1 cellular context compared by ENCODE assay signal in the genomic region with DNA sequence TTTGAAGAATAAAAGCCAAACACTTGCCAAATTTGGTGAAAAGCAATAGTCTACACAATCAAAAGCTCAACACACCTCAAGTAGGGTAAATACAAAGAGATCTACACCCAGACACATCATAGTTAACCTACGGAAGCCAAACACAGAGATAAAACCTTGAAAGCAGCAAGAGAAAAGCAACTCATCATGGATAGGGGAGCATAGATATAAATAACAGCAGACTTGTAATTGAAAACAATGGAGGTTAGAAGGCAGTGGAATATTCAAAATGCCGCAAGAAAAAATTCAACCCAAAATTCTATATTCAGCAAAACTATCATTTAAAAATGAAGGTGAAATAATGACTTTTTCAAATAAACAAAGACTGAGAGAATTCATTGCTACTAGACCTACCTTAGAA.
TF ChIP-seq lines count a peak whose summit lies in the region.

No MANE protein-coding gene starts in this region.

TF ChIP-seq in HEK293, 187 proteins besides CTCF, POLR2A, EP300 and RAD21 (continued from another document):
- peak; percentile 27; the same call in 1 of the 2 replicates for TF ChIP-seq ZNF140 (tag by site-specific recombination; IDR thresholded peaks at IDR 0.05)
- TF ChIP-seq KLF9 (tag by site-specific recombination; IDR thresholded peaks at IDR 0.05; ENCODE audit: low read depth), result no peak
- TF ChIP-seq ZNF549 (tag by site-specific recombination; IDR thresholded peaks at IDR 0.05), result peak; percentile 82
- TF ChIP-seq, protein P1, sequence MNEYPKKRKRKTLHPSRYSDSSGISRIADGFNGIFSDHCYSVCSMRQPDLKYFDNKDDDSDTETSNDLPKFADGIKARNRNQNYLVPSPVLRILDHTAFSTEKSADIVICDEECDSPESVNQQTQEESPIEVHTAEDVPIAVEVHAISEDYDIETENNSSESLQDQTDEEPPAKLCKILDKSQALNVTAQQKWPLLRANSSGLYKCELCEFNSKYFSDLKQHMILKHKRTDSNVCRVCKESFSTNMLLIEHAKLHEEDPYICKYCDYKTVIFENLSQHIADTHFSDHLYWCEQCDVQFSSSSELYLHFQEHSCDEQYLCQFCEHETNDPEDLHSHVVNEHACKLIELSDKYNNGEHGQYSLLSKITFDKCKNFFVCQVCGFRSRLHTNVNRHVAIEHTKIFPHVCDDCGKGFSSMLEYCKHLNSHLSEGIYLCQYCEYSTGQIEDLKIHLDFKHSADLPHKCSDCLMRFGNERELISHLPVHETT (tag by site-specific recombination; IDR thresholded peaks at IDR 0.05), result no peak
- no peak for TF ChIP-seq ZFP69B (tag by site-specific recombination; IDR thresholded peaks at IDR 0.05)
- TF ChIP-seq EGR2 (tag by site-specific recombination; IDR thresholded peaks at IDR 0.05; ENCODE audit: low read depth), result no peak
- no peak for TF ChIP-seq ZNF239 (tag by site-specific recombination; IDR thresholded peaks at IDR 0.05)
- no peak for TF ChIP-seq ZNF843 (tag by site-specific recombination; IDR thresholded peaks at IDR 0.05)
- TF ChIP-seq MYNN (tag by site-specific recombination; IDR thresholded peaks at IDR 0.05; ENCODE audit: borderline replicate concordance), result no peak
- no peak for TF ChIP-seq ZNF214 (tag by site-specific recombination; IDR thresholded peaks at IDR 0.05; ENCODE audit: borderline replicate concordance)
- TF ChIP-seq ZNF654 (tag by site-specific recombination; IDR thresholded peaks at IDR 0.05; ENCODE audit: low read depth), result no peak
- TF ChIP-seq MEIS1 (CRISPR knock-in tag; IDR thresholded peaks at IDR 0.05; ENCODE audit: borderline replicate concordance), result no peak
- TF ChIP-seq, protein P2, sequence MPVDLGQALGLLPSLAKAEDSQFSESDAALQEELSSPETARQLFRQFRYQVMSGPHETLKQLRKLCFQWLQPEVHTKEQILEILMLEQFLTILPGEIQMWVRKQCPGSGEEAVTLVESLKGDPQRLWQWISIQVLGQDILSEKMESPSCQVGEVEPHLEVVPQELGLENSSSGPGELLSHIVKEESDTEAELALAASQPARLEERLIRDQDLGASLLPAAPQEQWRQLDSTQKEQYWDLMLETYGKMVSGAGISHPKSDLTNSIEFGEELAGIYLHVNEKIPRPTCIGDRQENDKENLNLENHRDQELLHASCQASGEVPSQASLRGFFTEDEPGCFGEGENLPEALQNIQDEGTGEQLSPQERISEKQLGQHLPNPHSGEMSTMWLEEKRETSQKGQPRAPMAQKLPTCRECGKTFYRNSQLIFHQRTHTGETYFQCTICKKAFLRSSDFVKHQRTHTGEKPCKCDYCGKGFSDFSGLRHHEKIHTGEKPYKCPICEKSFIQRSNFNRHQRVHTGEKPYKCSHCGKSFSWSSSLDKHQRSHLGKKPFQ (tag by site-specific recombination; IDR thresholded peaks at IDR 0.05), result no peak
- TF ChIP-seq ZNF610 (tag by site-specific recombination; IDR thresholded peaks at IDR 0.05; ENCODE audit: borderline replicate concordance), result peak; percentile 54; the same call in 1 of the 2 replicates
- 0 out of 2 replicates have a peak, but pooled peaks have one; percentile 27 for TF ChIP-seq KLF8 (tag by site-specific recombination; IDR thresholded peaks at IDR 0.05)
- no peak for TF ChIP-seq ZNF624 (tag by site-specific recombination; IDR thresholded peaks at IDR 0.05)
- no peak for TF ChIP-seq ZNF391 (tag by site-specific recombination; IDR thresholded peaks at IDR 0.05; ENCODE audit: borderline replicate concordance, low read depth)
- no peak for TF ChIP-seq ZXDB (tag by site-specific recombination; IDR thresholded peaks at IDR 0.05)
- no peak for TF ChIP-seq ZNF175 (tag by site-specific recombination; IDR thresholded peaks at IDR 0.05)
- TF ChIP-seq GLI4 (tag by site-specific recombination; IDR thresholded peaks at IDR 0.05), result no peak
- TF ChIP-seq ZNF677 (tag by site-specific recombination; IDR thresholded peaks at IDR 0.05), result no peak
- TF ChIP-seq, protein P3, sequence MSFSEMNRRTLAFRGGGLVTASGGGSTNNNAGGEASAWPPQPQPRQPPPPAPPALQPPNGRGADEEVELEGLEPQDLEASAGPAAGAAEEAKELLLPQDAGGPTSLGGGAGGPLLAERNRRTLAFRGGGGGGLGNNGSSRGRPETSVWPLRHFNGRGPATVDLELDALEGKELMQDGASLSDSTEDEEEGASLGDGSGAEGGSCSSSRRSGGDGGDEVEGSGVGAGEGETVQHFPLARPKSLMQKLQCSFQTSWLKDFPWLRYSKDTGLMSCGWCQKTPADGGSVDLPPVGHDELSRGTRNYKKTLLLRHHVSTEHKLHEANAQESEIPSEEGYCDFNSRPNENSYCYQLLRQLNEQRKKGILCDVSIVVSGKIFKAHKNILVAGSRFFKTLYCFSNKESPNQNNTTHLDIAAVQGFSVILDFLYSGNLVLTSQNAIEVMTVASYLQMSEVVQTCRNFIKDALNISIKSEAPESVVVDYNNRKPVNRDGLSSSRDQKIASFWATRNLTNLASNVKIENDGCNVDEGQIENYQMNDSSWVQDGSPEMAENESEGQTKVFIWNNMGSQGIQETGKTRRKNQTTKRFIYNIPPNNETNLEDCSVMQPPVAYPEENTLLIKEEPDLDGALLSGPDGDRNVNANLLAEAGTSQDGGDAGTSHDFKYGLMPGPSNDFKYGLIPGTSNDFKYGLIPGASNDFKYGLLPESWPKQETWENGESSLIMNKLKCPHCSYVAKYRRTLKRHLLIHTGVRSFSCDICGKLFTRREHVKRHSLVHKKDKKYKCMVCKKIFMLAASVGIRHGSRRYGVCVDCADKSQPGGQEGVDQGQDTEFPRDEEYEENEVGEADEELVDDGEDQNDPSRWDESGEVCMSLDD (tag by site-specific recombination; IDR thresholded peaks at IDR 0.05), result no peak
- no peak for TF ChIP-seq ZNF707 (tag by site-specific recombination; IDR thresholded peaks at IDR 0.05)
- no peak for TF ChIP-seq HOXC10 (CRISPR knock-in tag; IDR thresholded peaks at IDR 0.05)
- no peak for TF ChIP-seq RBAK (tag by site-specific recombination; IDR thresholded peaks at IDR 0.05)
- no peak for TF ChIP-seq ZNF302 (tag by site-specific recombination; IDR thresholded peaks at IDR 0.05; ENCODE audit: low read depth)
- TF ChIP-seq ZNF558 (tag by site-specific recombination; IDR thresholded peaks at IDR 0.05), result 0 out of 2 replicates have a peak, but pooled peaks have one; percentile 22
- TF ChIP-seq SP2 (tag by site-specific recombination; IDR thresholded peaks at IDR 0.05), result no peak
- no peak for TF ChIP-seq ZNF366 (tag by site-specific recombination; conservative IDR thresholded peaks at IDR 0.05)
- no peak for TF ChIP-seq ZNF202 (tag by site-specific recombination; IDR thresholded peaks at IDR 0.05; ENCODE audit: borderline replicate concordance)
- no peak for TF ChIP-seq ZNF555 (tag by site-specific recombination; conservative IDR thresholded peaks at IDR 0.05)
- no peak for TF ChIP-seq ZSCAN30 (tag by site-specific recombination; IDR thresholded peaks at IDR 0.05)
- TF ChIP-seq, protein P4, sequence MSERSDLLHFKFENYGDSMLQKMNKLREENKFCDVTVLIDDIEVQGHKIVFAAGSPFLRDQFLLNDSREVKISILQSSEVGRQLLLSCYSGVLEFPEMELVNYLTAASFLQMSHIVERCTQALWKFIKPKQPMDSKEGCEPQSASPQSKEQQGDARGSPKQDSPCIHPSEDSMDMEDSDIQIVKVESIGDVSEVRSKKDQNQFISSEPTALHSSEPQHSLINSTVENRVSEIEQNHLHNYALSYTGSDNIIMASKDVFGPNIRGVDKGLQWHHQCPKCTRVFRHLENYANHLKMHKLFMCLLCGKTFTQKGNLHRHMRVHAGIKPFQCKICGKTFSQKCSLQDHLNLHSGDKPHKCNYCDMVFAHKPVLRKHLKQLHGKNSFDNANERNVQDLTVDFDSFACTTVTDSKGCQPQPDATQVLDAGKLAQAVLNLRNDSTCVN (tag by site-specific recombination; optimal IDR thresholded peaks at IDR 0.05), result no peak
- no peak for TF ChIP-seq ZNF394 (tag by site-specific recombination; IDR thresholded peaks at IDR 0.05; ENCODE audit: borderline replicate concordance)
- no peak for TF ChIP-seq YY1 (tag by site-specific recombination; IDR thresholded peaks at IDR 0.05)
